ENCODE assay signal across 8 cellular contexts in the genomic region with DNA sequence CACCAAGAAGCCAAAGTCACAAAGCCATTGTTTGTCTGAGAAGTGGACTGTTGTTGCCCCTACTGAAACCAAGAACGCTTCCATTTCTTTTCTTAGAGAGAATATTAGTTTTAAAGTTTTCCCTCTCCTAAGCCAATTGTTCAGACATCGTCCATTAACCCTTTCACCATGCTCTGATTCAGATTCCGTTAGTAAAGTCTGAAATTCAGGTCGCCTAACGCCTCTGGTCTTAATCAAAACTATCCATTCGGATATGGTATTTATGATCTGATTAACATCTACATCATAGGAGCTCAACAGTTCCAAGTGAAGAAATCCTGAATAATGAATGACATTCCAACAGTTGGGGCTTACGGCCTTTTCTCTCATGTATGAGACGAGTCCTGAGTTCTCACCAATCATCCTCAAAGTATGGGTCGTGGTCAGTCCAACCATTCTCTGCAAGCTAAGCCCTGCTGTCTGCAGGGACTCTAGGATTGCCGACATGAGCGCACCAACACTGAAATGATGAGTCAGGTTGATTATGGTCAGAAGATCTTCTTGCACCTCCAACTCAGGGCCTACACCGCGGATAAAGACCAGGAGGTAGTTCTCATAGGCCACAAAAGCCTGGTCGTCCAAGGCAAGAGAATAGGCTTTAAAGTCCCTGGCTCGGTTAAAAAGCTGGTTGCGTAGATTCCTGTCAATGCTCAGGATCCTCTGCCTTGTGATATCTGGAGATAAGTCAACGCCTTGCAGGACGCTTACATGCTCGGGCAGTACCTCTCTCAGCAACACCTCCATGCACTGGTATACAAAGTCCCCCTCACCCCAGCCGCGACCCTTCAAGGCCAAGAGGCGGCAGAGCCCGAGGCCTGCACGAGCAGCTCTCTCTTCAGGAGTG. TPM values are rescaled to one million over a fixed set of nuclear protein-coding genes. Genes with fewer than 3 reads are reported as not detected.
DNase-seq lines count a peak whose midpoint lies in the region; FAIRE-seq and TF ChIP-seq lines count a peak whose summit lies in the region.

No MANE protein-coding gene starts in this region.

- 27 to 30% (median 29%) methylated on average over 20 to 24 of the region's 24 CpGs for WGBS in adrenal gland, 4 donors
- WGBS in testis, 2 donors = 4 to 11% methylated on average over 19 to 24 of the region's 24 CpGs

- H3K4me1 ChIP-seq in adrenal gland (replicated peaks in 1 of 2) = peaks cover 28 to 54% of the 10 kb centered on the region in 2 donors
- H3K4me1 ChIP-seq in keratinocyte (ENCODE audit: control insufficient read depth, extremely low read depth, insufficient read depth, low read length) = peaks cover 28% of the 10 kb centered on the region
- H3K4me1 ChIP-seq in testis = peaks cover 21% of the 10 kb centered on the region

- H3K27ac ChIP-seq in adrenal gland (peak overlapping the region; percentile 50 to 99 (median 95)), keratinocyte (ENCODE audit: control insufficient read depth, insufficient read depth, low read length) (peak overlapping the region; percentile 91), testis (peak overlapping the region; percentile 98 to 99)

- H3K9me3 ChIP-seq in adrenal gland (replicated peaks in 1 of 3) (no peaks in the 10 kb centered on the region), keratinocyte (ENCODE audit: control insufficient read depth, low read depth, low read length) (no peaks in the 10 kb centered on the region), testis (no peaks in the 10 kb centered on the region)

- dilution Hi-C loops in keratinocyte (cut with MboI; ENCODE audit: extremely low pct_ligation_motif_present, low sequenced_read_pairs) = no loop called here

- peak overlapping the region in 3 of 4 donors; percentile 0 to 67 (median 64) for H3K4me3 ChIP-seq in adrenal gland
- peak overlapping the region; percentile 65 to 83 (median 75) for H3K4me3 ChIP-seq in keratinocyte (ENCODE audit: control insufficient read depth in 2 of 3, extremely low read depth in 1 of 3, insufficient read depth in 2 of 3, low read depth in 1 of 3, low read length in 3 of 3)
- peak overlapping the region; percentile 75 to 87 for H3K4me3 ChIP-seq in testis

- intact Hi-C loops in activated naive CD4-positive, alpha-beta T cell treated with anti-CD3 and anti-CD28 coated beads for 36 hours (cut with micrococcal nuclease) = loop anchor here (2.0 kb wide), 1 partner anchor 1003 kb away; no protein-coding TSS in a partner anchor
- intact Hi-C loops in adrenal gland (cut with DNase I) = no loop called here
- intact Hi-C loops in testis (cut with DNase I; ENCODE audit: low total_unique reads) = no loop called here

- DNase-seq in activated naive CD4-positive, alpha-beta T cell treated with anti-CD3 and anti-CD28 coated beads for 36 hours = peak; percentile 31
- no peak for DNase-seq in activated naive CD4-positive, alpha-beta T cell treated with anti-CD3 and anti-CD28 coated beads, Interleukin-2, amount 50 U/mL, for 16 hours
- peak in 5 of 7 donors; percentile 24 to 72 (median 27) for DNase-seq in adrenal gland
- no peak for DNase-seq in keratinocyte (ENCODE audit: low read depth, low spot score)
- DNase-seq in testis = peak; percentile 30
- DNase-seq in NAMALWA (ENCODE audit: low spot score) = no peak
- no peak for DNase-seq in NCI-H2227 treated with DMSO at 0.1 percent for 48 hours (lab: John Stamatoyannopoulos, UW)
- no peak for DNase-seq in D341Med (ENCODE audit: low spot score)

- H3K4me1 Mint-ChIP-seq in activated naive CD4-positive, alpha-beta T cell treated with anti-CD3 and anti-CD28 coated beads for 36 hours (ENCODE audit: low read depth) = peaks cover 49% of the 10 kb centered on the region

- TF ChIP-seq CTCF in adrenal gland (IDR thresholded peaks at IDR 0.05) (no peak), keratinocyte (optimal IDR thresholded peaks at IDR 0.05 in 1 of 3, IDR thresholded peaks at IDR 0.05 in 1 of 3, conservative IDR thresholded peaks at IDR 0.05 in 1 of 3; ENCODE audit: extremely low read depth in 1 of 3, insufficient read depth in 2 of 3, low read length in 3 of 3) (no peak), testis (IDR thresholded peaks at IDR 0.05) (peak in 1 of 3 experiments; percentile 8)

- peaks cover 55% of the 10 kb centered on the region for H3K79me2 ChIP-seq in keratinocyte (ENCODE audit: control insufficient read depth, insufficient read depth, low read length)

- peak; percentile 61 for FAIRE-seq in keratinocyte (lab: Jason Lieb, UNC)

- no peak overlapping the region for H3K4me3 Mint-ChIP-seq in activated naive CD4-positive, alpha-beta T cell treated with anti-CD3 and anti-CD28 coated beads for 36 hours

- peaks cover 0 to 16% of the 10 kb centered on the region in 2 donors for H3K36me3 ChIP-seq in adrenal gland (replicated peaks in 1 of 2)
- H3K36me3 ChIP-seq in keratinocyte (ENCODE audit: control insufficient read depth in 2 of 2, extremely low read depth in 1 of 2, insufficient read depth in 2 of 2, low read length in 2 of 2) = peaks cover 5 to 7% of the 10 kb centered on the region in 2 experiments
- no peaks in the 10 kb centered on the region for H3K36me3 ChIP-seq in testis (ENCODE audit: low read depth, missing control alignments)

- H3K27me3 Mint-ChIP-seq in activated naive CD4-positive, alpha-beta T cell treated with anti-CD3 and anti-CD28 coated beads for 36 hours (ENCODE audit: low read depth) = no peaks in the 10 kb centered on the region

- H3K9ac ChIP-seq in keratinocyte (ENCODE audit: control insufficient read depth, extremely low read depth, insufficient read depth, low read length) = peak overlapping the region; percentile 88

- H3K9me1 ChIP-seq in keratinocyte (ENCODE audit: control insufficient read depth, extremely low read depth, insufficient read depth, low read length) = no peaks in the 10 kb centered on the region

- peak overlapping the region; percentile 92 for H2AFZ ChIP-seq in keratinocyte (ENCODE audit: control insufficient read depth, low read length)

- H3K27me3 ChIP-seq in adrenal gland (no peaks in the 10 kb centered on the region), keratinocyte (ENCODE audit: control insufficient read depth, extremely low read depth, insufficient read depth, low read length) (no peaks in the 10 kb centered on the region), testis (no peaks in the 10 kb centered on the region)

- H4K20me1 ChIP-seq in keratinocyte (ENCODE audit: control insufficient read depth, extremely low read depth, insufficient read depth, low read length) = peaks cover 3% of the 10 kb centered on the region

- CTCF ChIA-PET in activated naive CD4-positive, alpha-beta T cell treated with anti-CD3 and anti-CD28 coated beads for 36 hours (lab: Charles Lee) = interaction anchor here (0.9 to 1.6 kb wide), 6 partner anchors 13 to 219 kb away, joined by 3 to 7 read pairs (median 4); no protein-coding TSS in a partner anchor

- no peak for TF ChIP-seq POLR2A in adrenal gland (IDR thresholded peaks at IDR 0.05)
- TF ChIP-seq POLR2A in testis (IDR thresholded peaks at IDR 0.05) = no peak

- peak overlapping the region; percentile 67 for H3K4me2 ChIP-seq in keratinocyte (ENCODE audit: control insufficient read depth, extremely low read depth, insufficient read depth, low read depth, low read length)

- peaks cover 42% of the 10 kb centered on the region for H3K36me3 Mint-ChIP-seq in activated naive CD4-positive, alpha-beta T cell treated with anti-CD3 and anti-CD28 coated beads for 36 hours (ENCODE audit: low read depth)

- no peaks in the 10 kb centered on the region for H3K9me3 Mint-ChIP-seq in activated naive CD4-positive, alpha-beta T cell treated with anti-CD3 and anti-CD28 coated beads for 36 hours

- H3K27ac Mint-ChIP-seq in activated naive CD4-positive, alpha-beta T cell treated with anti-CD3 and anti-CD28 coated beads for 36 hours = no peak overlapping the region

RNA-seq across cellular contexts. Expression of a gene that starts 0.8 kb away (rescaled TPM):
- 10 to 100 TPM; 10.8 to 13.1 TPM for total RNA-seq in activated naive CD4-positive, alpha-beta T cell treated with anti-CD3 and anti-CD28 coated beads for 36 hours
- total RNA-seq in adrenal gland (10 to 100 TPM in 6 of 8 donors, 1 to 10 TPM in 2; 6.2 to 24.4 (median 17.9) TPM), testis (10 to 100 TPM; 17.4 to 23.5 TPM)
- polyA plus RNA-seq in adrenal gland (10 to 100 TPM in 1 of 3 donors, 1 to 10 TPM in 2; 6.6 to 20.8 (median 6.7) TPM), keratinocyte (3.8 to 5.5 TPM (median 5.2 TPM) in 3 replicates), testis (ENCODE audit: insufficient read depth, low read depth, low replicate concordance) (13.1 TPM)
- polyA plus RNA-seq in keratinocyte (2011; ENCODE audit: low read depth) = 5.4 TPM
- polyA plus RNA-seq in keratinocyte (2011; cell fraction: cytosol; rRNA removed) = 0.99 and 1.9 TPM in 2 replicates
- 8.2 and 13.1 TPM in 2 replicates for polyA plus RNA-seq in keratinocyte (2011; cell fraction: nucleus; rRNA removed)
- polyA plus RNA-seq in keratinocyte (2012; ENCODE audit: low replicate concordance) = 3.9 and 4.7 TPM in 2 replicates
- polyA minus RNA-seq in keratinocyte = 1.9 to 8.1 TPM (median 5.1 TPM) in 3 replicates
- polyA minus RNA-seq in keratinocyte (2011; cell fraction: cytosol; rRNA and poly(A)+ RNA removed) = 5.6 TPM
- polyA minus RNA-seq in keratinocyte (2011; cell fraction: nucleus; rRNA and poly(A)+ RNA removed) = 6.0 and 10.0 TPM in 2 replicates

RNA-seq across cellular contexts. Expression of a gene that starts 1.2 kb away (rescaled TPM):
- 10 to 100 TPM; 86.6 to 95.3 TPM for total RNA-seq in activated naive CD4-positive, alpha-beta T cell treated with anti-CD3 and anti-CD28 coated beads for 36 hours
- total RNA-seq in adrenal gland (100 to 1,000 TPM in 1 of 8 donors, 10 to 100 TPM in 7; 27.8 to 111 (median 33.3) TPM), testis (10 to 100 TPM; 57.1 to 90.2 TPM)
- polyA plus RNA-seq in adrenal gland (10 to 100 TPM; 17.2 to 77.6 (median 19.7) TPM), keratinocyte (30.5 to 44.7 TPM (median 33.7 TPM) in 3 replicates), testis (ENCODE audit: insufficient read depth, low read depth, low replicate concordance) (64.4 TPM)
- 10.9 TPM for polyA plus RNA-seq in keratinocyte (2011; ENCODE audit: low read depth)
- 24.6 and 49.4 TPM in 2 replicates for polyA plus RNA-seq in keratinocyte (2011; cell fraction: cytosol; rRNA removed)
- polyA plus RNA-seq in keratinocyte (2011; cell fraction: nucleus; rRNA removed) = 33.1 and 35.9 TPM in 2 replicates
- 15.2 and 25.0 TPM in 2 replicates for polyA plus RNA-seq in keratinocyte (2012; ENCODE audit: low replicate concordance)
- 32.4 to 49.3 TPM (median 32.5 TPM) in 3 replicates for polyA minus RNA-seq in keratinocyte
- 23.8 TPM for polyA minus RNA-seq in keratinocyte (2011; cell fraction: cytosol; rRNA and poly(A)+ RNA removed)
- 15.5 and 37.1 TPM in 2 replicates for polyA minus RNA-seq in keratinocyte (2011; cell fraction: nucleus; rRNA and poly(A)+ RNA removed)

RNA-seq across cellular contexts. Expression of a gene that starts 47.3 kb away (rescaled TPM):
- total RNA-seq in activated naive CD4-positive, alpha-beta T cell treated with anti-CD3 and anti-CD28 coated beads for 36 hours = 10 to 100 TPM; 10.9 to 11.0 TPM
- total RNA-seq in adrenal gland (10 to 100 TPM in 7 of 8 donors, 1 to 10 TPM in 1; 6.0 to 28.0 (median 19.7) TPM), testis (10 to 100 TPM in 1 of 2 donors, 1 to 10 TPM in 1; 7.6 to 11.0 TPM)
- polyA plus RNA-seq in adrenal gland (1 to 10 TPM; 5.3 to 8.6 (median 6.6) TPM), keratinocyte (2.5 to 4.7 TPM (median 3.2 TPM) in 3 replicates), testis (ENCODE audit: insufficient read depth, low read depth, low replicate concordance) (7.5 TPM)
- 0.61 TPM for polyA plus RNA-seq in keratinocyte (2011; ENCODE audit: low read depth)
- 1.4 and 1.5 TPM in 2 replicates for polyA plus RNA-seq in keratinocyte (2011; cell fraction: cytosol; rRNA removed)
- polyA plus RNA-seq in keratinocyte (2011; cell fraction: nucleus; rRNA removed) = 12.4 and 13.7 TPM in 2 replicates
- 1.3 and 2.6 TPM in 2 replicates for polyA plus RNA-seq in keratinocyte (2012; ENCODE audit: low replicate concordance)
- polyA minus RNA-seq in keratinocyte = 7.7 to 13.6 TPM (median 8.4 TPM) in 3 replicates
- polyA minus RNA-seq in keratinocyte (2011; cell fraction: cytosol; rRNA and poly(A)+ RNA removed) = 1.5 TPM
- polyA minus RNA-seq in keratinocyte (2011; cell fraction: nucleus; rRNA and poly(A)+ RNA removed) = 9.8 and 13.0 TPM in 2 replicates

Comparison
In these comparisons a context has a peak if more than half of its experiments do, and no peak if none do; other contexts are left out.
1. DNase-seq: peak in activated naive CD4-positive, alpha-beta T cell treated with anti-CD3 and anti-CD28 coated beads for 36 hours (single experiment), adrenal gland (5 of 7) and testis (single experiment); none in activated naive CD4-positive, alpha-beta T cell treated with anti-CD3 and anti-CD28 coated beads, Interleukin-2, amount 50 U/mL, for 16 hours (single experiment), keratinocyte (single experiment), NAMALWA (single experiment), NCI-H2227 treated with DMSO at 0.1 percent for 48 hours (single experiment) and D341Med (single experiment).
2. Peak in every context shown above with its lines, with median percentiles within 50 percentile points of each other: H3K27ac ChIP-seq and H3K4me3 ChIP-seq.